17 cellular contexts compared by ENCODE assay signal in genomic region chr3:159821148-159821547, GRCh38. TPM values are rescaled to one million over a fixed set of nuclear protein-coding genes. Genes with fewer than 3 reads are reported as not detected.
DNase-seq lines count a peak whose midpoint lies in the region; FAIRE-seq and TF ChIP-seq lines count a peak whose summit lies in the region.
"Had no signal": no experiment of that assay in that cellular context is flagged by ENCODE, and none has a peak within 500 bp of the region (broad histone marks: within the 10 kb centered on the region; RNA-seq: fewer than 3 reads in every experiment).

No MANE protein-coding gene starts in this region.

- H3K9me3 ChIP-seq in Karpas-422 (ENCODE audit: low read length): no peaks in the 10 kb centered on the region
- no peaks in the 10 kb centered on the region for H3K9me3 ChIP-seq in WERI-Rb-1 (ENCODE audit: severe bottlenecking)
- H3K9me3 ChIP-seq: gastroesophageal sphincter, Peyer's patch, upper lobe of left lung had no signal

- WGBS in lower leg skin, 2 donors: 76 to 88% methylated on average over 5 of the region's 5 CpGs

- in situ Hi-C loops in Caki2 (cut with HindIII; ENCODE audit: low pct_unique_long_range_greater_than_20kb, low sequenced_read_pairs): no loop called here

- intact Hi-C loops in lower leg skin (cut with DNase I; ENCODE audit: low total_unique reads): no loop called here

- TF ChIP-seq CTCF in choroid plexus epithelial cell (conservative IDR thresholded peaks at IDR 0.05; ENCODE audit: low read depth, low read length): no peak
- no peak for TF ChIP-seq CTCF in lower leg skin (IDR thresholded peaks at IDR 0.05)
- TF ChIP-seq CTCF in WERI-Rb-1 (IDR thresholded peaks at IDR 0.05; ENCODE audit: low read depth, low read length): no peak

- no peaks in the 10 kb centered on the region for H3K4me1 ChIP-seq in Karpas-422 (ENCODE audit: low read length)

- H3K36me3 ChIP-seq in Karpas-422 (ENCODE audit: insufficient read depth, low read length) (no peaks in the 10 kb centered on the region), WERI-Rb-1 (no peaks in the 10 kb centered on the region)
- H3K36me3 ChIP-seq: gastroesophageal sphincter, Peyer's patch, upper lobe of left lung had no signal

- DNase-seq in Caki2 (ENCODE audit: low read depth): peak; percentile 74
- peak; percentile 71 for DNase-seq in RCC 7860 (ENCODE audit: low spot score)
- peak; percentile 46 for DNase-seq in choroid plexus epithelial cell (ENCODE audit: low read depth)
- DNase-seq in myocyte (ENCODE audit: low read depth): peak; percentile 27
- DNase-seq in CD1c-positive myeloid dendritic cell (ENCODE audit: extremely low spot score): no peak
- no peak for DNase-seq in lower leg skin (ENCODE audit: low spot score in 2 of 2)
- DNase-seq in Karpas-422: no peak
- DNase-seq in WERI-Rb-1: no peak
- DNase-seq: activated CD4-positive, alpha-beta memory T cell treated with anti-CD3 and anti-CD28 coated beads for 36 hours; activated T-cell treated with anti-CD3 and anti-CD28 coated beads, Interleukin-2, amount 50 U/mL, for 72 hours; DMS153; NCI-H2081 treated with DMSO at 0.1 percent for 48 hours; Peyer's patch; upper lobe of left lung had no signal

- H4K20me1 ChIP-seq in Karpas-422 (ENCODE audit: insufficient read depth, low read depth, low read length): no peaks in the 10 kb centered on the region

- no peaks in the 10 kb centered on the region for H3K9me2 ChIP-seq in Karpas-422 (replicated peaks; ENCODE audit: insufficient read depth, low read length)

- H3K4me2 ChIP-seq in Karpas-422 (ENCODE audit: low read depth, low read length, poor library complexity, severe bottlenecking): no peak overlapping the region

- H3K4me3 ChIP-seq in choroid plexus epithelial cell (ENCODE audit: low read depth, low read length) (no peak overlapping the region), lower leg skin (ENCODE audit: low read depth, poor library complexity, severe bottlenecking) (no peak overlapping the region), Karpas-422 (ENCODE audit: low read length) (no peak overlapping the region), WERI-Rb-1 (ENCODE audit: low read depth, low read length) (no peak overlapping the region)
- H3K4me3 ChIP-seq: gastroesophageal sphincter, Peyer's patch, upper lobe of left lung had no signal

- no peaks in the 10 kb centered on the region for H3K79me2 ChIP-seq in Karpas-422 (ENCODE audit: low read length)

- no peak for TF ChIP-seq POLR2A in lower leg skin (IDR thresholded peaks at IDR 0.05)

- no peak overlapping the region for H3K9ac ChIP-seq in Karpas-422 (ENCODE audit: low read length)

- no peak overlapping the region for H2AFZ ChIP-seq in Karpas-422 (ENCODE audit: low read length)

- H3K27ac ChIP-seq in Karpas-422 (ENCODE audit: low read length) (no peak overlapping the region), WERI-Rb-1 (no peak overlapping the region)
- H3K27ac ChIP-seq: gastroesophageal sphincter, Peyer's patch, upper lobe of left lung had no signal

- no peak for FAIRE-seq in RCC 7860 (lab: Jason Lieb, UNC)
- FAIRE-seq: A204.1, GM18507 had no signal

- H3K27me3 ChIP-seq in Karpas-422 (ENCODE audit: low read length): no peaks in the 10 kb centered on the region
- H3K27me3 ChIP-seq in WERI-Rb-1 (ENCODE audit: insufficient read depth, low read depth, severe bottlenecking): no peaks in the 10 kb centered on the region
- H3K27me3 ChIP-seq: gastroesophageal sphincter, Peyer's patch, upper lobe of left lung had no signal

RNA-seq across cellular contexts. Expression of gene SCHIP1, which starts 18.5 kb away (rescaled TPM):
- total RNA-seq in Caki2 (2014; rRNA removed; shearing (Covaris generic); ENCODE audit: low replicate concordance): 0.98 and 1.6 TPM in 2 replicates
- total RNA-seq in myocyte (17.1 and 26.5 TPM in 2 replicates), lower leg skin (1 to 10 TPM in 2 of 4 donors, under 1 TPM in 2; 0.15 to 1.5 (median 0.78) TPM)
- polyA plus RNA-seq in myocyte (2012): 9.3 TPM
- total RNA-seq in Karpas-422 (2014; rRNA removed; shearing (Covaris generic); ENCODE audit: low replicate concordance): not detected in 2 replicates
- total RNA-seq: activated T-cell treated with anti-CD3 and anti-CD28 coated beads, Interleukin-2, amount 50 U/mL, for 72 hours had no signal

Comparison
In these comparisons a context has a peak if more than half of its experiments do, and no peak if none do; other contexts are left out.
1. DNase-seq: peak in Caki2 (single experiment), RCC 7860 (single experiment), choroid plexus epithelial cell (single experiment) and myocyte (single experiment); none in CD1c-positive myeloid dendritic cell (single experiment), lower leg skin (0 of 2), Karpas-422 (single experiment) and WERI-Rb-1 (single experiment).